Comparison of ENCODE assay signal across 8 cellular contexts in genomic region chr19:13181747-13182388, GRCh38. TPM values are rescaled to one million over a fixed set of nuclear protein-coding genes. Genes with fewer than 3 reads are reported as not detected.
DNase-seq lines count a peak whose midpoint lies in the region; ATAC-seq and TF ChIP-seq lines count a peak whose summit lies in the region.

No MANE protein-coding gene starts in this region.

- no peak overlapping the region; the same call in 1 of the 2 replicates for H3K56ac ChIP-seq in IMR-90 (ENCODE audit: extremely low read depth, insufficient read depth, low read length)

- peak overlapping the region; percentile 48; the same call in 1 of the 2 replicates for H3K4ac ChIP-seq in IMR-90 (ENCODE audit: low read depth, low read length)

- DNase-seq in BE2C = peak; percentile 37
- DNase-seq in IMR-90 = peak; percentile 64
- DNase-seq in activated T-cell treated with anti-CD3 and anti-CD28 coated beads, Interleukin-2, amount 50 U/mL, for 48 hours = peak; percentile 66 to 71
- peak; percentile 84 for DNase-seq in Right ventricle myocardium inferior (ENCODE audit: missing footprints)
- DNase-seq in prostate gland (ENCODE audit: low spot score) = peak; percentile 78
- no peak for DNase-seq in CD14-positive monocyte (ENCODE audit: low spot score)
- DNase-seq in HPDE6-E6E7 (ENCODE audit: extremely low spot score) = no peak

- H2AK5ac ChIP-seq in IMR-90 (ENCODE audit: low read depth, low read length) = peak overlapping the region; percentile 42; the same call in 1 of the 2 replicates

- TF ChIP-seq RAD21 in IMR-90 (IDR thresholded peaks at IDR 0.05; ENCODE audit: low read length) = no peak

- no peak overlapping the region for H2BK5ac ChIP-seq in IMR-90 (ENCODE audit: low read depth, low read length, poor library complexity, severe bottlenecking)

- no peaks in the 10 kb centered on the region for H3K27me3 Mint-ChIP-seq in CD14-positive monocyte (ENCODE audit: low read depth in 3 of 3)

- ATAC-seq in IMR-90 (ENCODE audit: low read depth) = peak; percentile 78
- ATAC-seq in Right ventricle myocardium inferior = peak; percentile 88
- ATAC-seq in HG03469 (IDR thresholded peaks at IDR 0.05; ENCODE audit: unreplicated experiment) = no peak

- no peak overlapping the region for H3K23ac ChIP-seq in IMR-90 (ENCODE audit: low read depth, low read length)

- no peak overlapping the region for H2BK120ac ChIP-seq in IMR-90 (ENCODE audit: low read depth, low read length)

- H2AK9ac ChIP-seq in IMR-90 (replicated peaks; ENCODE audit: low read depth, low read length, poor library complexity) = peak overlapping the region; percentile 47

- no peaks in the 10 kb centered on the region for H3K79me1 ChIP-seq in IMR-90 (ENCODE audit: low read depth in 1 of 2, low read length in 2 of 2)

- intact Hi-C loops in IMR-90 (cut with micrococcal nuclease) = no loop called here
- intact Hi-C loops in Right ventricle myocardium inferior (cut with DNase I) = no loop called here
- intact Hi-C loops in prostate gland (cut with DNase I) = no loop called here
- intact Hi-C loops in CD14-positive monocyte (cut with micrococcal nuclease) = no loop called here

- H3K4me3 ChIP-seq in BE2C (ENCODE audit: low read depth, low read length) (no peak overlapping the region), IMR-90 (ENCODE audit: insufficient read depth, low read depth, low read length) (no peak overlapping the region), prostate gland (no peak overlapping the region)

- H3K4me3 Mint-ChIP-seq in CD14-positive monocyte = no peak overlapping the region

- H3K27me3 ChIP-seq in BE2C (no peaks in the 10 kb centered on the region), IMR-90 (ENCODE audit: control insufficient read depth, insufficient read depth, low read length) (no peaks in the 10 kb centered on the region), prostate gland (replicated peaks; ENCODE audit: insufficient read depth) (no peaks in the 10 kb centered on the region)

- no peak overlapping the region for H2BK15ac ChIP-seq in IMR-90 (ENCODE audit: low read depth, low read length)

- in situ Hi-C loops in IMR-90 (cut with MboI; ENCODE audit: low sequenced_read_pairs) = no loop called here

- TF ChIP-seq CTCF in BE2C (IDR thresholded peaks at IDR 0.05; ENCODE audit: low read depth, low read length) (no peak), IMR-90 (conservative IDR thresholded peaks at IDR 0.05; ENCODE audit: low read depth, low read length) (no peak), prostate gland (IDR thresholded peaks at IDR 0.05) (no peak), CD14-positive monocyte (IDR thresholded peaks at IDR 0.05) (no peak)

- no peaks in the 10 kb centered on the region for H4K20me1 ChIP-seq in IMR-90 (ENCODE audit: insufficient read depth, low read length)

- H3K9me3 ChIP-seq in BE2C = no peaks in the 10 kb centered on the region
- H3K9me3 ChIP-seq in IMR-90 (ENCODE audit: control insufficient read depth, insufficient read depth, low read length) = no peaks in the 10 kb centered on the region
- no peaks in the 10 kb centered on the region for H3K9me3 ChIP-seq in prostate gland

- H3K27ac Mint-ChIP-seq in CD14-positive monocyte = peak overlapping the region in 3 of 7 donors; percentile 57 to 70 (median 63)

- H3K9ac ChIP-seq in IMR-90 (ENCODE audit: low read depth, low read length) = peak overlapping the region; percentile 8; the same call in 1 of the 2 replicates

- peaks cover 7% of the 10 kb centered on the region for H3K4me1 Mint-ChIP-seq in CD14-positive monocyte

- POLR2A ChIA-PET in IMR-90 (lab: Charles Lee; ENCODE audit: unreplicated experiment) = interaction anchor here (0.6 kb wide), 1 partner anchor 176 kb away, joined by 3 read pairs; no protein-coding TSS in a partner anchor

- H3K27ac ChIP-seq in IMR-90 (ENCODE audit: insufficient read depth, low read length) (no peak overlapping the region), prostate gland (no peak overlapping the region)

- no peak overlapping the region for H4K5ac ChIP-seq in IMR-90 (ENCODE audit: low read depth, low read length)

- H3K9me3 Mint-ChIP-seq in CD14-positive monocyte = peaks cover 0 to 5% (median 0%) of the 10 kb centered on the region in 7 donors

- no peak overlapping the region; the same call in 1 of the 2 replicates for H3K4me2 ChIP-seq in IMR-90 (ENCODE audit: low read depth, low read length)

- H3K36me3 Mint-ChIP-seq in CD14-positive monocyte = no peaks in the 10 kb centered on the region

- peaks cover 4% of the 10 kb centered on the region; the same call in 1 of the 2 replicates for H3K4me1 ChIP-seq in BE2C
- peaks cover 7% of the 10 kb centered on the region for H3K4me1 ChIP-seq in IMR-90 (ENCODE audit: control insufficient read depth, insufficient read depth, low read length)
- H3K4me1 ChIP-seq in prostate gland (replicated peaks) = peaks cover 5% of the 10 kb centered on the region

- CTCF ChIA-PET in IMR-90 (lab: Yijun Ruan, JAX) = interaction anchor here (0.6 to 1.3 kb wide), 4 partner anchors 12 to 204 kb away, joined by 3 to 6 read pairs (median 4); partner anchors contain the start of genes IER2 and STX10

- H3K36me3 ChIP-seq in BE2C (no peaks in the 10 kb centered on the region), IMR-90 (ENCODE audit: control insufficient read depth, insufficient read depth, low read length) (no peaks in the 10 kb centered on the region), prostate gland (no peaks in the 10 kb centered on the region)

- H4K91ac ChIP-seq in IMR-90 (ENCODE audit: insufficient read depth, low read depth, low read length) = peak overlapping the region; percentile 16; the same call in 1 of the 2 replicates

- peak overlapping the region; percentile 90 for H2AFZ ChIP-seq in IMR-90 (replicated peaks; ENCODE audit: low read length, poor library complexity)

- H3K18ac ChIP-seq in IMR-90 (ENCODE audit: low read depth, low read length) = no peak overlapping the region

- BruUV-seq in IMR-90 (replicated peaks; lab: Mats Ljungman, UMichigan) = no TSS peak

- dilution Hi-C loops in IMR-90 (cut with HindIII; ENCODE audit: low sequenced_read_pairs, unreplicated experiment) = no loop called here

- peak overlapping the region; percentile 72 to 81; a peak in 3 of 4 replicates for H4K8ac ChIP-seq in IMR-90 (ENCODE audit: low read depth in 2 of 2, low read length in 2 of 2)

- TF ChIP-seq POLR2A in IMR-90 (IDR thresholded peaks at IDR 0.05; ENCODE audit: low read depth, low read length) (no peak), prostate gland (IDR thresholded peaks at IDR 0.05) (no peak)

- no peaks in the 10 kb centered on the region for H3K9me1 ChIP-seq in IMR-90 (ENCODE audit: insufficient read depth, low read length)

- peak overlapping the region; percentile 46; the same call in 1 of the 2 replicates for H2BK20ac ChIP-seq in IMR-90 (ENCODE audit: low read depth, low read length)

- peak overlapping the region; percentile 59; the same call in 1 of the 2 replicates for H3K14ac ChIP-seq in IMR-90 (replicated peaks; ENCODE audit: low read depth, low read length)

- no CpG with 5 or more reads among the region's 16 CpGs for WGBS in IMR-90 (ENCODE audit: extremely low coverage in 2 of 2, insufficient read length in 1 of 2), 2 experiments
- WGBS in prostate gland = 8% methylated on average over 14 of the region's 16 CpGs

TF ChIP-seq in IMR-90, 13 proteins besides CTCF, POLR2A, EP300 and RAD21:
- 0 out of 2 replicates have a peak, but pooled peaks have one; percentile 27 for TF ChIP-seq MAZ (IDR thresholded peaks at IDR 0.05; ENCODE audit: borderline replicate concordance, low read depth, low read length)
- peak; percentile 59; the same call in 1 of the 2 replicates for TF ChIP-seq BHLHE40 (IDR thresholded peaks at IDR 0.05; ENCODE audit: low read depth, low read length)
- no peak for TF ChIP-seq CEBPB (IDR thresholded peaks at IDR 0.05; ENCODE audit: low read depth, low read length)
- TF ChIP-seq ELK1 (IDR thresholded peaks at IDR 0.05; ENCODE audit: borderline replicate concordance, low read depth, low read length) = no peak

RNA-seq across cellular contexts. Expression of gene IER2, which starts 31.7 kb away (rescaled TPM):
- 291 TPM for polyA plus RNA-seq in BE2C (2012; ENCODE audit: insufficient read depth, insufficient read length, low read depth)
- total RNA-seq in IMR-90 (2012; rRNA removed) (7.7 and 17.5 TPM in 2 replicates), Right ventricle myocardium inferior (18.8 TPM), prostate gland (10 to 100 TPM; 34.7 to 75.7 TPM)
- polyA plus RNA-seq in IMR-90 (2012; rRNA removed) (99.4 and 102 TPM in 2 replicates), CD14-positive monocyte (100 to 1,000 TPM; 355 to 601 TPM)
- 235 and 278 TPM in 2 replicates for polyA plus RNA-seq in IMR-90 (2012; cell fraction: cytosol; rRNA removed)
- 283 and 529 TPM in 2 replicates for polyA plus RNA-seq in IMR-90 (2012; cell fraction: nucleus; rRNA removed; ENCODE audit: low replicate concordance)

RNA-seq across cellular contexts. Expression of gene STX10, which starts 31.7 kb away (rescaled TPM):
- 274 TPM for polyA plus RNA-seq in BE2C (2012; ENCODE audit: insufficient read depth, insufficient read length, low read depth)
- total RNA-seq in IMR-90 (2012; rRNA removed) (64.9 and 76.7 TPM in 2 replicates), Right ventricle myocardium inferior (34.5 TPM), prostate gland (10 to 100 TPM; 42.5 to 48.6 TPM)
- polyA plus RNA-seq in IMR-90 (2012; rRNA removed) (77.9 and 82.0 TPM in 2 replicates), CD14-positive monocyte (100 to 1,000 TPM; 158 to 172 TPM)
- polyA plus RNA-seq in IMR-90 (2012; cell fraction: cytosol; rRNA removed) = 83.2 and 104 TPM in 2 replicates
- polyA plus RNA-seq in IMR-90 (2012; cell fraction: nucleus; rRNA removed; ENCODE audit: low replicate concordance) = 242 and 318 TPM in 2 replicates

Comparison
In these comparisons a context has a peak if more than half of its experiments do, and no peak if none do; other contexts are left out.
1. DNase-seq: peak in BE2C (single experiment), IMR-90 (single experiment), activated T-cell treated with anti-CD3 and anti-CD28 coated beads, Interleukin-2, amount 50 U/mL, for 48 hours (2 of 2), Right ventricle myocardium inferior (single experiment) and prostate gland (single experiment); none in CD14-positive monocyte (single experiment) and HPDE6-E6E7 (single experiment).